Comparison of ENCODE assay signal across 23 cellular contexts in the genomic region with DNA sequence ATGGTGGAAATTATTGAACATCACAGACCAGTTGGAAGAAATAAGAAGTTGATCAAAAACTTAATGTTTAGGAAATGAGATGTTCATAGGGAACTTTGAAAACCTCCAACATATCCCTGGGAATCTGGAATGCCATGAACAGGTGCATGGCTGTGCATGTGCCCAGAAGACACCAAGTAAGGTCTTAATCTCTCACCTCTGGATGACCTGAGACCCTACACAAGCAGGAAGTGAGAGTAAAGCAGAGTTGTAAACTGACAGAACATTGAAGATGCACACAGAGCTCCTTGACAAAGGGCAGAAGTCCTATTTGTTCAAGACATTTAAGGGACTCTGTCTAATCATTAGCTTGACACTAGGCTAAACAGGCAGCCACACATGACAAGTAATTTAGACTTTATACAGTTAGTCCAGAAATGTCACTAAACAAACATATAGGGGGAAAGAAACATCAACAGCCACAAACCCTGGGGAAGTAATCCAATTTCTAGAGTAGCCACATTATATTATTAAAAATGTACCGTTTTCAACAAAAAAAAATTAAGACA. TPM values are rescaled to one million over a fixed set of nuclear protein-coding genes. Genes with fewer than 3 reads are reported as not detected.
DNase-seq lines count a peak whose midpoint lies in the region; ATAC-seq, FAIRE-seq and TF ChIP-seq lines count a peak whose summit lies in the region.
"Had no signal": no experiment of that assay in that cellular context is flagged by ENCODE, and none has a peak within 500 bp of the region (broad histone marks: within the 10 kb centered on the region; RNA-seq: fewer than 3 reads in every experiment).

No MANE protein-coding gene starts in this region.

- 70 to 77% methylated on average over 1 of the region's 1 CpG for WGBS in body of pancreas, 2 donors
- 77% methylated on average over 1 of the region's 1 CpG for WGBS in esophagus muscularis mucosa
- 66 to 70% methylated on average over 1 of the region's 1 CpG for WGBS in pancreas, 2 donors

- H3K27me3 ChIP-seq in body of pancreas (no peaks in the 10 kb centered on the region), esophagus muscularis mucosa (peaks cover 0 to 21% (median 0%) of the 10 kb centered on the region in 4 donors), pancreas (no peaks in the 10 kb centered on the region)
- H3K27me3 ChIP-seq: BE2C, BLaER1 had no signal

- DNase-seq in body of pancreas (peak in 3 of 4 donors; percentile 51 to 73 (median 67)), esophagus muscularis mucosa (ENCODE audit: extremely low spot score) (peak; percentile 26), pancreas (peak in 2 of 6 donors; percentile 51 to 56), DMS153 (lab: John Stamatoyannopoulos, UW) (no peak)
- DNase-seq in central memory CD4-positive, alpha-beta T cell, result no peak
- DNase-seq: 8988T; ACHN; BE2C; C1 segment of cervical spinal cord; CD4-positive, alpha-beta memory T cell; CD4-positive, CD25-positive, alpha-beta regulatory T cell; CD8-positive, alpha-beta memory T cell; COR-L47; DMS 273 treated with DMSO at 0.1 percent for 48 hours; DMS79 treated with DMSO at 0.1 percent for 48 hours; GF-D8 had no signal

- intact Hi-C loops in body of pancreas (cut with DNase I) (no loop called here), esophagus muscularis mucosa (cut with DNase I) (no loop called here), pancreas (cut with DNase I) (no loop called here)

- ATAC-seq in body of pancreas (no peak), pancreas (peak; percentile 79 to 86 (median 82))

- H3K4me3 ChIP-seq in body of pancreas, result no peak overlapping the region
- H3K4me3 ChIP-seq in esophagus muscularis mucosa, result no peak overlapping the region
- H3K4me3 ChIP-seq in pancreas, result no peak overlapping the region
- H3K4me3 ChIP-seq: BLaER1 had no signal

- TF ChIP-seq EP300 in esophagus muscularis mucosa (IDR thresholded peaks at IDR 0.05), result no peak

- no peak for FAIRE-seq in pancreas (lab: Jason Lieb, UNC)
- FAIRE-seq: G401.6, GM12891, GM19239 had no signal

- TF ChIP-seq POLR2A in body of pancreas (IDR thresholded peaks at IDR 0.05), result no peak
- no peak for TF ChIP-seq POLR2A in esophagus muscularis mucosa (IDR thresholded peaks at IDR 0.05; ENCODE audit: low read depth)

- H3K27ac ChIP-seq in body of pancreas, result peak overlapping the region in 2 of 4 donors; percentile 63 to 66
- H3K27ac ChIP-seq in esophagus muscularis mucosa (replicated peaks in 1 of 4), result no peak overlapping the region
- peak overlapping the region in 2 of 4 donors; percentile 46 to 55 for H3K27ac ChIP-seq in pancreas
- H3K27ac ChIP-seq: BLaER1 had no signal

- TF ChIP-seq CTCF in body of pancreas (IDR thresholded peaks at IDR 0.05), result no peak
- no peak for TF ChIP-seq CTCF in esophagus muscularis mucosa (IDR thresholded peaks at IDR 0.05)
- no peak for TF ChIP-seq CTCF in pancreas (IDR thresholded peaks at IDR 0.05)

- H3K4me1 ChIP-seq in body of pancreas (peaks cover 19% of the 10 kb centered on the region), esophagus muscularis mucosa (no peaks in the 10 kb centered on the region), pancreas (peaks cover 0 to 12% (median 7%) of the 10 kb centered on the region in 3 donors)
- H3K4me1 ChIP-seq: BE2C, BLaER1 had no signal

- no peaks in the 10 kb centered on the region for H3K36me3 ChIP-seq in body of pancreas (replicated peaks in 1 of 2; ENCODE audit: insufficient read depth in 1 of 2, low read depth in 2 of 2)
- H3K36me3 ChIP-seq in esophagus muscularis mucosa, result no peaks in the 10 kb centered on the region
- H3K36me3 ChIP-seq in pancreas, result no peaks in the 10 kb centered on the region
- H3K36me3 ChIP-seq: BE2C, BLaER1 had no signal

- H3K9me3 ChIP-seq in body of pancreas (no peaks in the 10 kb centered on the region), esophagus muscularis mucosa (peaks cover 0 to 27% (median 20%) of the 10 kb centered on the region in 4 donors), pancreas (no peaks in the 10 kb centered on the region)
- H3K9me3 ChIP-seq: BE2C had no signal

RNA-seq across cellular contexts. Expression of gene KLHDC7A, which starts 34.5 kb away (rescaled TPM):
- 1 to 10 TPM; 3.6 to 5.6 TPM for total RNA-seq in body of pancreas
- total RNA-seq in esophagus muscularis mucosa, result not detected
- 1 to 10 TPM; 2.6 to 3.7 (median 3.3) TPM for total RNA-seq in pancreas
- polyA plus RNA-seq in pancreas, result 1 to 10 TPM; 1.9 to 3.0 TPM
- total RNA-seq: A673; CD4-positive, alpha-beta memory T cell; CD4-positive, CD25-positive, alpha-beta regulatory T cell; CD8-positive, alpha-beta memory T cell had no signal
- polyA plus RNA-seq: AG04450; CD14-positive monocyte; CD4-positive, alpha-beta memory T cell; CD4-positive, CD25-positive, alpha-beta regulatory T cell; CD8-positive, alpha-beta memory T cell had no signal

Comparison
In these comparisons a context has a peak if more than half of its experiments do, and no peak if none do; other contexts are left out.
1. DNase-seq: peak in body of pancreas (3 of 4) and esophagus muscularis mucosa (single experiment); none in central memory CD4-positive, alpha-beta T cell (single experiment) and DMS153 (single experiment).